9 cellular contexts compared by ENCODE assay signal in genomic region chr1:221203224-221204054, GRCh38.
DNase-seq lines count a peak whose midpoint lies in the region; ATAC-seq, FAIRE-seq and TF ChIP-seq lines count a peak whose summit lies in the region.
"Had no signal": no experiment of that assay in that cellular context is flagged by ENCODE, and none has a peak within 500 bp of the region (broad histone marks: within the 10 kb centered on the region; RNA-seq: fewer than 3 reads in every experiment).

No MANE protein-coding gene starts in this region.

- no peak overlapping the region for H2BK12ac ChIP-seq in H1 (ENCODE audit: low read depth, low read length)

- no peak overlapping the region for H2BK5ac ChIP-seq in H1 (ENCODE audit: low read depth, low read length)

- no peaks in the 10 kb centered on the region for H4K20me1 ChIP-seq in H1 (replicated peaks in 1 of 2; ENCODE audit: control insufficient read depth in 1 of 2, insufficient read depth in 2 of 2, low read length in 2 of 2)

- no peak overlapping the region for H3K9ac ChIP-seq in H1 (replicated peaks in 1 of 4; ENCODE audit: extremely low read depth in 1 of 4, low read depth in 3 of 4, low read length in 3 of 4)

- H3K56ac ChIP-seq in H1 (replicated peaks; ENCODE audit: insufficient read length, low read depth, low read length), result no peak overlapping the region

- no peaks in the 10 kb centered on the region for H3K36me3 ChIP-seq in H1 (ENCODE audit: control insufficient read depth in 2 of 4, insufficient read depth in 4 of 4, low read length in 3 of 4)

- H4K5ac ChIP-seq in H1 (ENCODE audit: insufficient read length, low read depth, low read length), result no peak overlapping the region

- H3K27ac Mint-ChIP-seq in activated CD4-positive, alpha-beta memory T cell treated with anti-CD3 and anti-CD28 coated beads, Interleukin-2, amount 10 ng/mL, durations not matched to agents 7 days and 5 days, result no peak overlapping the region

- H3K23me2 ChIP-seq in H1 (ENCODE audit: low read depth, low read length), result no peaks in the 10 kb centered on the region

- H3K18ac ChIP-seq in H1 (ENCODE audit: extremely low read depth, low read length), result no peak overlapping the region

- TF ChIP-seq RAD21 in H1 (IDR thresholded peaks at IDR 0.05 in 1 of 2, conservative IDR thresholded peaks at IDR 0.05 in 1 of 2; ENCODE audit: low read depth in 2 of 2, low read length in 2 of 2), result peak; percentile 84 to 89

- H3K4me3 ChIP-seq in H1 (ENCODE audit: extremely low read depth in 1 of 4, insufficient read depth in 2 of 4, low read depth in 3 of 4, low read length in 4 of 4), result no peak overlapping the region

- H3K4me3 Mint-ChIP-seq in activated CD4-positive, alpha-beta memory T cell treated with anti-CD3 and anti-CD28 coated beads, Interleukin-2, amount 10 ng/mL, durations not matched to agents 7 days and 5 days, result no peak overlapping the region

- no peaks in the 10 kb centered on the region for H3K36me3 Mint-ChIP-seq in activated CD4-positive, alpha-beta memory T cell treated with anti-CD3 and anti-CD28 coated beads, Interleukin-2, amount 10 ng/mL, durations not matched to agents 7 days and 5 days (ENCODE audit: low read depth)

- no peak for TF ChIP-seq POLR2A in H1 (IDR thresholded peaks at IDR 0.05; ENCODE audit: control extremely low read depth in 1 of 2, low read depth in 2 of 2, low read length in 2 of 2)

- H3K27me3 Mint-ChIP-seq in activated CD4-positive, alpha-beta memory T cell treated with anti-CD3 and anti-CD28 coated beads, Interleukin-2, amount 10 ng/mL, durations not matched to agents 7 days and 5 days, result no peaks in the 10 kb centered on the region

- CTCF ChIA-PET in activated CD4-positive, alpha-beta memory T cell treated with anti-CD3 and anti-CD28 coated beads, Interleukin-2, amount 10 ng/mL, durations not matched to agents 7 days and 5 days (lab: Charles Lee), result interaction anchor here (1.0 to 3.0 kb wide), 14 partner anchors 13 to 394 kb away, joined by 3 to 14 read pairs (median 3); no protein-coding TSS in a partner anchor
- CTCF ChIA-PET in H1 (lab: Charles Lee; ENCODE audit: partially characterized antibody), result interaction anchor here (0.6 to 3.5 kb wide), 38 partner anchors 10 to 396 kb away, joined by 3 to 23 read pairs (median 4); no protein-coding TSS in a partner anchor

- no peaks in the 10 kb centered on the region for H3K27me3 ChIP-seq in H1 (replicated peaks in 1 of 4; ENCODE audit: control insufficient read depth in 3 of 4, extremely low read depth in 1 of 4, insufficient read depth in 3 of 4, low read length in 3 of 4)

- no peak overlapping the region for H3K4me2 ChIP-seq in H1 (ENCODE audit: insufficient read depth in 1 of 2, low read depth in 2 of 2, low read length in 2 of 2)

- peak; percentile 79 for ATAC-seq in HG03066 (IDR thresholded peaks at IDR 0.05; ENCODE audit: low read depth, unreplicated experiment)

- no peak overlapping the region for H2BK20ac ChIP-seq in H1 (ENCODE audit: low read length)

- no peak overlapping the region for H3K23ac ChIP-seq in H1 (ENCODE audit: insufficient read length)

- 32% methylated on average over 3 of the region's 3 CpGs; no CpG with 5 or more reads in 1 of the 2 experiments for WGBS in H1 (ENCODE audit: extremely low coverage in 1 of 2, insufficient coverage in 1 of 2, insufficient read length in 1 of 2, insufficient replicate concordance in 2 of 2, low coverage in 1 of 2, low lambda C conversion rate in 2 of 2, missing lambda C conversion rate in 1 of 2), 2 experiments

- H2BK120ac ChIP-seq in H1 (replicated peaks; ENCODE audit: low read depth, low read length), result no peak overlapping the region

- H3K27ac ChIP-seq in H1 (ENCODE audit: low read depth, low read length), result no peak overlapping the region

- POLR2A ChIA-PET in activated CD4-positive, alpha-beta memory T cell treated with anti-CD3 and anti-CD28 coated beads, Interleukin-2, amount 10 ng/mL, durations not matched to agents 7 days and 5 days (lab: Charles Lee), result no interaction called here
- POLR2A ChIA-PET in H1 (lab: Charles Lee; ENCODE audit: partially characterized antibody), result no interaction called here

- peak; percentile 81 for FAIRE-seq in H1 (lab: Jason Lieb, UNC)
- FAIRE-seq: G401.6 had no signal

- no peaks in the 10 kb centered on the region for H3K79me1 ChIP-seq in H1 (ENCODE audit: low read depth, low read length)

- no peak overlapping the region for H4K8ac ChIP-seq in H1 (ENCODE audit: extremely low read depth, insufficient read depth, low read length)

- peak; percentile 73 to 89 (median 77) for TF ChIP-seq CTCF in H1 (IDR thresholded peaks at IDR 0.05; ENCODE audit: control extremely low read depth in 1 of 3, insufficient read depth in 1 of 3, low read depth in 1 of 3, low read length in 3 of 3)

- H3K4me1 Mint-ChIP-seq in activated CD4-positive, alpha-beta memory T cell treated with anti-CD3 and anti-CD28 coated beads, Interleukin-2, amount 10 ng/mL, durations not matched to agents 7 days and 5 days, result peaks cover 4% of the 10 kb centered on the region

- no peak overlapping the region for H3K14ac ChIP-seq in H1 (ENCODE audit: insufficient read length)

- DNase-seq in NCI-H524 (lab: John Stamatoyannopoulos, UW) (peak; percentile 17 to 64), NCI-H524 treated with DMSO at 0.1 percent for 48 hours (lab: John Stamatoyannopoulos, UW) (no peak), NCI-H460 (ENCODE audit: extremely low read depth, low read depth) (peak; percentile 82), H1 (ENCODE audit: low read depth in 1 of 2, low spot score in 2 of 2) (peak; percentile 54 to 92), midbrain (lab: John Stamatoyannopoulos, UW) (peak; percentile 65)
- peak; percentile 68 for DNase-seq in activated CD4-positive, alpha-beta memory T cell treated with anti-CD3 and anti-CD28 coated beads, Interleukin-2, amount 10 ng/mL, durations not matched to agents 7 days and 5 days
- DNase-seq in stimulated activated CD8-positive, alpha-beta memory T cell treated with anti-CD3 and anti-CD28 coated beads, Interleukin-2, amount 100 ng/mL, for 1 hour (ENCODE audit: low read depth in 2 of 2), result peak; percentile 8 to 38

- H2AFZ ChIP-seq in H1 (ENCODE audit: low read length), result no peak overlapping the region

- no peaks in the 10 kb centered on the region for H3K79me2 ChIP-seq in H1 (ENCODE audit: control insufficient read depth in 1 of 2, insufficient read depth in 2 of 2, low read length in 2 of 2)

- no peak overlapping the region for H2AK5ac ChIP-seq in H1 (ENCODE audit: low read depth, low read length)

- TF ChIP-seq EP300 in H1 (IDR thresholded peaks at IDR 0.05; ENCODE audit: borderline replicate concordance in 1 of 2, low read depth in 2 of 2, low read length in 2 of 2), result no peak

- no peak overlapping the region for H4K91ac ChIP-seq in H1 (replicated peaks; ENCODE audit: insufficient read length, low read length)

- H2BK15ac ChIP-seq in H1 (ENCODE audit: low read length), result no peak overlapping the region

- H3K4me1 ChIP-seq in H1 (replicated peaks in 1 of 4; ENCODE audit: control insufficient read depth in 3 of 4, insufficient read depth in 4 of 4, low read length in 3 of 4), result no peaks in the 10 kb centered on the region

- H3K9me3 Mint-ChIP-seq in activated CD4-positive, alpha-beta memory T cell treated with anti-CD3 and anti-CD28 coated beads, Interleukin-2, amount 10 ng/mL, durations not matched to agents 7 days and 5 days, result no peaks in the 10 kb centered on the region

- H3K4ac ChIP-seq in H1 (replicated peaks; ENCODE audit: insufficient read length, low read depth, low read length), result no peak overlapping the region

- H3K9me3 ChIP-seq in H1 (ENCODE audit: insufficient read depth in 2 of 2, low read depth in 1 of 2, low read length in 1 of 2), result no peaks in the 10 kb centered on the region

TF ChIP-seq in H1, 55 proteins besides CTCF, POLR2A, EP300 and RAD21 (continues in another document):
- TF ChIP-seq MAX (IDR thresholded peaks at IDR 0.05), result no peak
- TF ChIP-seq BRCA1 (IDR thresholded peaks at IDR 0.05; ENCODE audit: low read depth, low read length), result no peak
- no peak for TF ChIP-seq KDM5A (IDR thresholded peaks at IDR 0.05; ENCODE audit: low read length)
- TF ChIP-seq NRF1 (IDR thresholded peaks at IDR 0.05; ENCODE audit: low read depth, low read length), result no peak
- TF ChIP-seq EZH2 (IDR thresholded peaks at IDR 0.05; ENCODE audit: low read depth, low read length, severe bottlenecking), result no peak
- no peak for TF ChIP-seq ASH2L (IDR thresholded peaks at IDR 0.05; ENCODE audit: low read length)
- no peak for TF ChIP-seq EGR1 (IDR thresholded peaks at IDR 0.05; ENCODE audit: borderline replicate concordance, low read depth, low read length)
- TF ChIP-seq GTF2F1 (IDR thresholded peaks at IDR 0.05; ENCODE audit: borderline replicate concordance, low read depth, low read length), result no peak
